In genomic region chr10:99619090-99619800, GRCh38 we compare ENCODE assay signal across 8 cellular contexts.
A peak's percentile ranks its signal among the peaks of the same experiment; 100 is the strongest.
DNase-seq lines count a peak whose midpoint lies in the region; ATAC-seq and TF ChIP-seq lines count a peak whose summit lies in the region.

No MANE protein-coding gene starts in this region.

- H3K36me3 ChIP-seq in mucosa of stomach (ENCODE audit: control insufficient read depth, insufficient read depth, low read length) = no peaks in the 10 kb centered on the region

- peaks cover 28% of the 10 kb centered on the region for H3K4me1 ChIP-seq in mucosa of stomach (ENCODE audit: control insufficient read depth, insufficient read depth, low read length)

- TF ChIP-seq CTCF in GM13976 (IDR thresholded peaks at IDR 0.05; ENCODE audit: borderline replicate concordance, control extremely low read depth, extremely low read depth, insufficient read depth, missing control alignments) (no peak), choroid plexus epithelial cell (conservative IDR thresholded peaks at IDR 0.05; ENCODE audit: low read depth, low read length) (no peak)

- in situ Hi-C loops in GM13976 (cut with MboI; ENCODE audit: low sequenced_read_pairs, unreplicated experiment) = loop anchor here (10.0 kb wide), 3 partner anchors 54 to 224 kb away; partner anchors contain the start of gene GOT1

- H3K27me3 ChIP-seq in mucosa of stomach (ENCODE audit: control insufficient read depth, insufficient read depth, low read length) = no peaks in the 10 kb centered on the region

- peak overlapping the region; percentile 71 for H3K9ac ChIP-seq in mucosa of stomach (ENCODE audit: low read length)

- ATAC-seq in GM19452 (IDR thresholded peaks at IDR 0.05; ENCODE audit: unreplicated experiment) = no peak

- H3K4me3 ChIP-seq in choroid plexus epithelial cell (ENCODE audit: low read depth, low read length) = peak overlapping the region; percentile 86
- peak overlapping the region; percentile 43 for H3K4me3 ChIP-seq in mucosa of stomach (ENCODE audit: low read length)

- no peaks in the 10 kb centered on the region for H3K9me3 ChIP-seq in mucosa of stomach (ENCODE audit: control insufficient read depth, low read length)

- DNase-seq in GM13976 (ENCODE audit: low spot score) (peak; percentile 31), NOMO-1 treated with DMSO at 0.1 percent for 48 hours (lab: John Stamatoyannopoulos, UW; ENCODE audit: unreplicated experiment) (peak; percentile 91), choroid plexus epithelial cell (ENCODE audit: low read depth) (peak; percentile 26), epidermal melanocyte (ENCODE audit: insufficient read length, low spot score) (no peak), cerebellar nuclear complex (lab: John Stamatoyannopoulos, UW) (no peak), DMS79 (lab: John Stamatoyannopoulos, UW) (no peak)

Comparison
In these comparisons a context has a peak if more than half of its experiments do, and no peak if none do; other contexts are left out.
1. DNase-seq: peak in GM13976 (single experiment), NOMO-1 treated with DMSO at 0.1 percent for 48 hours (single experiment) and choroid plexus epithelial cell (single experiment); none in epidermal melanocyte (single experiment), cerebellar nuclear complex (0 of 2) and DMS79 (single experiment).